ENCODE assay signal across 8 cellular contexts in genomic region chr15:41971089-41971892, GRCh38. TPM values are rescaled to one million over a fixed set of nuclear protein-coding genes. Genes with fewer than 3 reads are reported as not detected.
DNase-seq lines count a peak whose midpoint lies in the region; ATAC-seq, FAIRE-seq and TF ChIP-seq lines count a peak whose summit lies in the region.

No MANE protein-coding gene starts in this region.

- H2AFZ ChIP-seq in ACC112 (ENCODE audit: low read length, unreplicated experiment): peak overlapping the region; percentile 91
- no peak overlapping the region for H2AFZ ChIP-seq in endothelial cell of umbilical vein (ENCODE audit: low read depth, low read length)

- H3K4me1 ChIP-seq in ACC112 (ENCODE audit: control insufficient read depth, insufficient read depth, low read length, unreplicated experiment): peaks cover 34% of the 10 kb centered on the region
- peaks cover 45% of the 10 kb centered on the region for H3K4me1 ChIP-seq in endothelial cell of umbilical vein (ENCODE audit: control insufficient read depth, extremely low read depth, insufficient read depth, low read length)
- peaks cover 31 to 40% of the 10 kb centered on the region in 2 donors for H3K4me1 ChIP-seq in mucosa of rectum (ENCODE audit: control insufficient read depth in 2 of 2, insufficient read depth in 2 of 2, low read length in 2 of 2)

- H3K36me3 ChIP-seq in ACC112 (ENCODE audit: insufficient read depth, low read length) (no peaks in the 10 kb centered on the region), endothelial cell of umbilical vein (ENCODE audit: control insufficient read depth in 2 of 2, extremely low read depth in 1 of 2, insufficient read depth in 2 of 2, low read length in 2 of 2) (no peaks in the 10 kb centered on the region), mucosa of rectum (ENCODE audit: control insufficient read depth in 2 of 2, insufficient read depth in 2 of 2, low read length in 2 of 2) (no peaks in the 10 kb centered on the region)

- FAIRE-seq in endothelial cell of umbilical vein (lab: Jason Lieb, UNC): peak; percentile 49

- H3K9me1 ChIP-seq in endothelial cell of umbilical vein (replicated peaks; ENCODE audit: control insufficient read depth, extremely low read depth, insufficient read depth, low read length): no peaks in the 10 kb centered on the region

- no peaks in the 10 kb centered on the region for H3K27me3 ChIP-seq in ACC112 (ENCODE audit: insufficient read depth, low read length)
- no peaks in the 10 kb centered on the region for H3K27me3 ChIP-seq in endothelial cell of umbilical vein (ENCODE audit: control insufficient read depth in 2 of 2, insufficient read depth in 2 of 2, low read length in 2 of 2)
- H3K27me3 ChIP-seq in mucosa of rectum (ENCODE audit: control insufficient read depth in 2 of 2, insufficient read depth in 2 of 2, low read length in 2 of 2): no peaks in the 10 kb centered on the region

- H3K4me3 ChIP-seq in ACC112 (ENCODE audit: low read depth, low read length): peak overlapping the region; percentile 91
- peak overlapping the region; percentile 84 to 100 (median 97) for H3K4me3 ChIP-seq in endothelial cell of umbilical vein (replicated peaks in 1 of 3; ENCODE audit: insufficient read depth in 1 of 3, low read depth in 1 of 3, low read length in 3 of 3)
- peak overlapping the region; percentile 88 to 100 for H3K4me3 ChIP-seq in mucosa of rectum (ENCODE audit: low read length in 2 of 2)

- intact Hi-C loops in endothelial cell of umbilical vein (cut with micrococcal nuclease): loop anchor here (5.0 kb wide), 2 partner anchors 86 to 199 kb away; partner anchors contain the start of gene MAPKBP1

- peak; percentile 46 for ATAC-seq in HG03045 (IDR thresholded peaks at IDR 0.05; ENCODE audit: unreplicated experiment)
- peak; percentile 59 for ATAC-seq in activated CD8-positive, alpha-beta T cell treated with anti-CD3 and anti-CD28 coated beads, Interleukin-2, amount 10 ng/mL, durations not matched to agents 7 days and 5 days

- H3K27ac ChIP-seq in ACC112 (ENCODE audit: low read depth, low read length) (peak overlapping the region; percentile 56; the same call in 1 of the 2 replicates), endothelial cell of umbilical vein (ENCODE audit: insufficient read depth, low read depth, low read length) (peak overlapping the region; percentile 69), mucosa of rectum (ENCODE audit: low read depth in 2 of 2, low read length in 2 of 2) (peak overlapping the region; percentile 97)

- H3K9ac ChIP-seq in endothelial cell of umbilical vein (replicated peaks; ENCODE audit: extremely low read depth, insufficient read depth, low read length) (peak overlapping the region; percentile 78), mucosa of rectum (ENCODE audit: low read depth in 1 of 2, low read length in 2 of 2) (peak overlapping the region; percentile 96 to 99)

- H3K27ac Mint-ChIP-seq in activated CD8-positive, alpha-beta T cell treated with anti-CD3 and anti-CD28 coated beads, Interleukin-2, amount 10 ng/mL, durations not matched to agents 7 days and 5 days: peak overlapping the region; percentile 83

- CTCF ChIA-PET in activated CD8-positive, alpha-beta T cell treated with anti-CD3 and anti-CD28 coated beads, Interleukin-2, amount 10 ng/mL, durations not matched to agents 7 days and 5 days (lab: Charles Lee): interaction anchor here (0.9 to 5.2 kb wide), 9 partner anchors 11 to 275 kb away, joined by 4 to 32 read pairs (median 8); partner anchors contain the start of gene MAPKBP1
- CTCF ChIA-PET in endothelial cell of umbilical vein (lab: Charles Lee): interaction anchor here (1.3 to 7.1 kb wide), 8 partner anchors 10 to 68 kb away, joined by 3 to 44 read pairs (median 24); no protein-coding TSS in a partner anchor

- POLR2A ChIA-PET in activated CD8-positive, alpha-beta T cell treated with anti-CD3 and anti-CD28 coated beads, Interleukin-2, amount 10 ng/mL, durations not matched to agents 7 days and 5 days (lab: Charles Lee): interaction anchor here (5.3 kb wide), 1 partner anchor 35 kb away, joined by 45 read pairs; no protein-coding TSS in a partner anchor
- POLR2A ChIA-PET in endothelial cell of umbilical vein (lab: Charles Lee): interaction anchor here (0.6 to 1.8 kb wide), 2 partner anchors 10 to 34 kb away, joined by 3 to 11 read pairs; no protein-coding TSS in a partner anchor

- H3K9me3 Mint-ChIP-seq in activated CD8-positive, alpha-beta T cell treated with anti-CD3 and anti-CD28 coated beads, Interleukin-2, amount 10 ng/mL, durations not matched to agents 7 days and 5 days (ENCODE audit: insufficient read depth): no peaks in the 10 kb centered on the region

- H4K20me1 ChIP-seq in endothelial cell of umbilical vein (replicated peaks; ENCODE audit: control insufficient read depth, extremely low read depth, insufficient read depth, low read length): no peaks in the 10 kb centered on the region

- DNase-seq in NCI-H526 treated with DMSO at 0.1 percent for 48 hours (lab: John Stamatoyannopoulos, UW): peak; percentile 67
- DNase-seq in activated CD8-positive, alpha-beta T cell treated with anti-CD3 and anti-CD28 coated beads, Interleukin-2, amount 10 ng/mL, durations not matched to agents 7 days and 5 days: peak; percentile 76
- peak; percentile 83 for DNase-seq in endothelial cell of umbilical vein (ENCODE audit: low read depth, low spot score)
- peak; percentile 70 to 72 for DNase-seq in stimulated activated CD8-positive, alpha-beta memory T cell treated with anti-CD3 and anti-CD28 coated beads, Interleukin-7, amount 100 ng/mL, for 4 hours (ENCODE audit: low read depth in 2 of 2)

- H3K9me3 ChIP-seq in endothelial cell of umbilical vein (replicated peaks; ENCODE audit: control insufficient read depth, insufficient read depth, low read length) (no peaks in the 10 kb centered on the region), mucosa of rectum (ENCODE audit: control insufficient read depth in 2 of 2, low read length in 2 of 2) (no peaks in the 10 kb centered on the region)

- H3K4me1 Mint-ChIP-seq in activated CD8-positive, alpha-beta T cell treated with anti-CD3 and anti-CD28 coated beads, Interleukin-2, amount 10 ng/mL, durations not matched to agents 7 days and 5 days (ENCODE audit: low read depth): peaks cover 50% of the 10 kb centered on the region

- TF ChIP-seq CTCF in endothelial cell of umbilical vein (IDR thresholded peaks at IDR 0.05; ENCODE audit: extremely low read depth in 1 of 2, insufficient read depth in 1 of 2, low read depth in 1 of 2, low read length in 2 of 2): peak in 1 of 2 donors; percentile 1

- TSS peak; percentile 35 for BruUV-seq in endothelial cell of umbilical vein (replicated peaks; lab: Mats Ljungman, UMichigan)

- H3K79me2 ChIP-seq in ACC112 (ENCODE audit: control insufficient read depth, insufficient read depth, low read length, unreplicated experiment) (peaks cover 57% of the 10 kb centered on the region), endothelial cell of umbilical vein (ENCODE audit: control insufficient read depth, insufficient read depth, low read length) (peaks cover 61% of the 10 kb centered on the region)

- H3K27me3 Mint-ChIP-seq in activated CD8-positive, alpha-beta T cell treated with anti-CD3 and anti-CD28 coated beads, Interleukin-2, amount 10 ng/mL, durations not matched to agents 7 days and 5 days (ENCODE audit: low read depth): peaks cover 22% of the 10 kb centered on the region

- dilution Hi-C loops in endothelial cell of umbilical vein (cut with MboI; ENCODE audit: extremely low pct_ligation_motif_present, low sequenced_read_pairs): no loop called here

- peaks cover 8% of the 10 kb centered on the region for H3K36me3 Mint-ChIP-seq in activated CD8-positive, alpha-beta T cell treated with anti-CD3 and anti-CD28 coated beads, Interleukin-2, amount 10 ng/mL, durations not matched to agents 7 days and 5 days (ENCODE audit: low read depth)

- H3K4me2 ChIP-seq in endothelial cell of umbilical vein (ENCODE audit: insufficient read depth, low read length): peak overlapping the region; percentile 77

- TF ChIP-seq POLR2A in GM18526 (IDR thresholded peaks at IDR 0.05; ENCODE audit: extremely low read depth, insufficient read length): peak; percentile 73
- TF ChIP-seq POLR2A in endothelial cell of umbilical vein (IDR thresholded peaks at IDR 0.05; ENCODE audit: low read depth, low read length): no peak

- peak overlapping the region; percentile 80 for H3K4me3 Mint-ChIP-seq in activated CD8-positive, alpha-beta T cell treated with anti-CD3 and anti-CD28 coated beads, Interleukin-2, amount 10 ng/mL, durations not matched to agents 7 days and 5 days

TF ChIP-seq in endothelial cell of umbilical vein, 7 proteins besides CTCF, POLR2A, EP300 and RAD21 (continues in another document):
- TF ChIP-seq MAX (IDR thresholded peaks at IDR 0.05; ENCODE audit: insufficient read depth, insufficient read length) (no peak), JUN (IDR thresholded peaks at IDR 0.05; ENCODE audit: borderline replicate concordance, insufficient read depth, insufficient read length, low read depth) (no peak), POLR2AphosphoS5 (IDR thresholded peaks at IDR 0.05; ENCODE audit: insufficient read depth, low read depth, low read length) (peak; percentile 16)

RNA-seq across cellular contexts. Expression of gene EHD4, which starts 1.1 kb away (rescaled TPM):
- 1 to 10 TPM; 6.9 to 8.0 TPM for total RNA-seq in activated CD8-positive, alpha-beta T cell treated with anti-CD3 and anti-CD28 coated beads, Interleukin-2, amount 10 ng/mL, durations not matched to agents 7 days and 5 days
- 126 and 128 TPM in 2 replicates for total RNA-seq in endothelial cell of umbilical vein
- polyA plus RNA-seq in endothelial cell of umbilical vein: 96.7 and 99.1 TPM in 2 replicates
- polyA plus RNA-seq in endothelial cell of umbilical vein (2011; cell fraction: cytosol; rRNA removed): 88.4 and 97.4 TPM in 2 replicates
- 100 and 105 TPM in 2 replicates for polyA plus RNA-seq in endothelial cell of umbilical vein (2011; cell fraction: nucleus; rRNA removed)
- 39.8 and 70.3 TPM in 2 replicates for polyA plus RNA-seq in endothelial cell of umbilical vein (2012)
- 157 and 160 TPM in 2 replicates for polyA minus RNA-seq in endothelial cell of umbilical vein
- polyA minus RNA-seq in endothelial cell of umbilical vein (2011; cell fraction: cytosol; rRNA and poly(A)+ RNA removed): 11.4 TPM
- 113 and 127 TPM in 2 replicates for polyA minus RNA-seq in endothelial cell of umbilical vein (2011; cell fraction: nucleus; rRNA and poly(A)+ RNA removed)

RNA-seq across cellular contexts. Expression of gene PLA2G4E, which starts 49.6 kb away (rescaled TPM):
- total RNA-seq in activated CD8-positive, alpha-beta T cell treated with anti-CD3 and anti-CD28 coated beads, Interleukin-2, amount 10 ng/mL, durations not matched to agents 7 days and 5 days: not detected
- total RNA-seq in endothelial cell of umbilical vein: not detected in 2 replicates
- polyA plus RNA-seq in endothelial cell of umbilical vein: not detected in 2 replicates
- polyA plus RNA-seq in endothelial cell of umbilical vein (2011; cell fraction: cytosol; rRNA removed): not detected in 2 replicates
- not detected in 2 replicates for polyA plus RNA-seq in endothelial cell of umbilical vein (2011; cell fraction: nucleus; rRNA removed)
- not detected in 2 replicates for polyA plus RNA-seq in endothelial cell of umbilical vein (2012)
- not detected in 2 replicates for polyA minus RNA-seq in endothelial cell of umbilical vein
- polyA minus RNA-seq in endothelial cell of umbilical vein (2011; cell fraction: cytosol; rRNA and poly(A)+ RNA removed): not detected
- polyA minus RNA-seq in endothelial cell of umbilical vein (2011; cell fraction: nucleus; rRNA and poly(A)+ RNA removed): not detected in 2 replicates

Comparison
In these comparisons a context has a peak if more than half of its experiments do, and no peak if none do; other contexts are left out.
1. Peak in every context shown above with its lines: DNase-seq, ATAC-seq, H3K4me3 ChIP-seq and H3K27ac ChIP-seq.
2. RNA of gene EHD4, which starts 1.1 kb away (total RNA-seq): 126 to 128 TPM in endothelial cell of umbilical vein; 6.9 to 8.0 TPM in activated CD8-positive, alpha-beta T cell treated with anti-CD3 and anti-CD28 coated beads, Interleukin-2, amount 10 ng/mL, durations not matched to agents 7 days and 5 days; every median in the first group is over 10 times any median in the second.